Comparison of ENCODE assay signal across 8 cellular contexts in genomic region chr2:27217173-27218121, GRCh38. TPM values are rescaled to one million over a fixed set of nuclear protein-coding genes. Genes with fewer than 3 reads are reported as not detected.
A peak's percentile ranks its signal among the peaks of the same experiment; 100 is the strongest.
DNase-seq lines count a peak whose midpoint lies in the region; ATAC-seq and TF ChIP-seq lines count a peak whose summit lies in the region.

CAD (plus strand) TSS chr2:27217369; CDS start chr2:27217552, 183 bp downstream.

- H3K27me3 Mint-ChIP-seq in activated B cell treated with CpG ODN at 0.5 μM for 24 hours: no peaks in the 10 kb centered on the region

- H3K4me1 Mint-ChIP-seq in activated B cell treated with CpG ODN at 0.5 μM for 24 hours: peaks cover 45% of the 10 kb centered on the region

- H3K36me3 ChIP-seq in ACC112 (ENCODE audit: insufficient read depth, low read length): peaks cover 4% of the 10 kb centered on the region

- no peaks in the 10 kb centered on the region for H3K27me3 ChIP-seq in ACC112 (ENCODE audit: insufficient read depth, low read length)

- H3K9me3 Mint-ChIP-seq in activated B cell treated with CpG ODN at 0.5 μM for 24 hours: no peaks in the 10 kb centered on the region

- POLR2A ChIA-PET in activated B cell treated with CpG ODN at 0.5 μM for 24 hours (lab: Charles Lee): no interaction called here

- H3K4me1 ChIP-seq in ACC112 (ENCODE audit: control insufficient read depth, insufficient read depth, low read length, unreplicated experiment): peaks cover 21% of the 10 kb centered on the region

- peaks cover 53% of the 10 kb centered on the region for H3K36me3 Mint-ChIP-seq in activated B cell treated with CpG ODN at 0.5 μM for 24 hours (ENCODE audit: low read depth)

- peak within 1 kb of the TSS; percentile 46 for H2AFZ ChIP-seq in ACC112 (ENCODE audit: low read length, unreplicated experiment)

- no peak for TF ChIP-seq CTCF in activated B cell treated with CpG ODN at 0.5 μM for 24 hours (IDR thresholded peaks at IDR 0.05)
- peak; percentile 12 for TF ChIP-seq CTCF in cardiac fibroblast (IDR thresholded peaks at IDR 0.05; ENCODE audit: low read depth, low read length)

- CTCF ChIA-PET in activated B cell treated with CpG ODN at 0.5 μM for 24 hours (lab: Charles Lee): interaction anchor here (1.1 to 1.5 kb wide), 2 partner anchors 62 to 117 kb away, joined by 3 to 4 read pairs; no protein-coding TSS in a partner anchor

- peak; percentile 76 for ATAC-seq in GM18867 (IDR thresholded peaks at IDR 0.05; ENCODE audit: unreplicated experiment)
- ATAC-seq in HG03108 (IDR thresholded peaks at IDR 0.05; ENCODE audit: unreplicated experiment): peak; percentile 77
- peak; percentile 85 for ATAC-seq in activated B cell treated with CpG ODN at 0.5 μM for 24 hours (ENCODE audit: low read depth)

- H3K79me2 ChIP-seq in ACC112 (ENCODE audit: control insufficient read depth, insufficient read depth, low read length, unreplicated experiment): peaks cover 33% of the 10 kb centered on the region

- intact Hi-C loops in activated B cell treated with CpG ODN at 0.5 μM for 24 hours (cut with micrococcal nuclease): loop anchor here (1.0 to 5.0 kb wide), 5 partner anchors 83 to 430 kb away; partner anchors contain the start of genes ABHD1, CENPA, PREB and TMEM214

- H3K27ac ChIP-seq in ACC112 (ENCODE audit: low read depth, low read length): peak within 1 kb of the TSS; percentile 59; the same call in 1 of the 2 replicates

- peak within 1 kb of the TSS; percentile 93 for H3K4me3 Mint-ChIP-seq in activated B cell treated with CpG ODN at 0.5 μM for 24 hours

- peak within 1 kb of the TSS; percentile 87 for H3K27ac Mint-ChIP-seq in activated B cell treated with CpG ODN at 0.5 μM for 24 hours

- DNase-seq in NCI-H2196 treated with DMSO at 0.1 percent for 48 hours (lab: John Stamatoyannopoulos, UW; ENCODE audit: unreplicated experiment) (peak; percentile 82), activated B cell treated with CpG ODN at 0.5 μM for 24 hours (peak; percentile 86), cardiac fibroblast (ENCODE audit: low read depth in 2 of 2) (peak; percentile 84 to 89), iris pigment epithelial cell (ENCODE audit: low read depth) (peak; percentile 88)
- DNase-seq in stimulated activated CD4-positive, alpha-beta T cell treated with anti-CD3 and anti-CD28 coated beads, Interleukin-12 subunit alpha, Interleukin-12 subunit beta, amount 100 ng/mL, for 4 hours: peak; percentile 93

- peak within 1 kb of the TSS; percentile 85 for H3K4me3 ChIP-seq in ACC112 (ENCODE audit: low read depth, low read length)
- peak within 1 kb of the TSS; percentile 86 to 91 for H3K4me3 ChIP-seq in cardiac fibroblast (replicated peaks in 1 of 2; ENCODE audit: low read depth in 2 of 2, low read length in 2 of 2)

RNA-seq across cellular contexts. Expression of gene CAD, which starts in this region (rescaled TPM):
- 55.9 and 64.1 TPM in 2 replicates for total RNA-seq in activated B cell treated with CpG ODN at 0.5 μM for 24 hours

Comparison
In these comparisons a context has a peak if more than half of its experiments do, and no peak if none do; other contexts are left out.
1. Peak in every context shown above with its lines: DNase-seq, ATAC-seq, H3K4me3 ChIP-seq and H3K27ac ChIP-seq.